8 cellular contexts compared by ENCODE assay signal in the genomic region with DNA sequence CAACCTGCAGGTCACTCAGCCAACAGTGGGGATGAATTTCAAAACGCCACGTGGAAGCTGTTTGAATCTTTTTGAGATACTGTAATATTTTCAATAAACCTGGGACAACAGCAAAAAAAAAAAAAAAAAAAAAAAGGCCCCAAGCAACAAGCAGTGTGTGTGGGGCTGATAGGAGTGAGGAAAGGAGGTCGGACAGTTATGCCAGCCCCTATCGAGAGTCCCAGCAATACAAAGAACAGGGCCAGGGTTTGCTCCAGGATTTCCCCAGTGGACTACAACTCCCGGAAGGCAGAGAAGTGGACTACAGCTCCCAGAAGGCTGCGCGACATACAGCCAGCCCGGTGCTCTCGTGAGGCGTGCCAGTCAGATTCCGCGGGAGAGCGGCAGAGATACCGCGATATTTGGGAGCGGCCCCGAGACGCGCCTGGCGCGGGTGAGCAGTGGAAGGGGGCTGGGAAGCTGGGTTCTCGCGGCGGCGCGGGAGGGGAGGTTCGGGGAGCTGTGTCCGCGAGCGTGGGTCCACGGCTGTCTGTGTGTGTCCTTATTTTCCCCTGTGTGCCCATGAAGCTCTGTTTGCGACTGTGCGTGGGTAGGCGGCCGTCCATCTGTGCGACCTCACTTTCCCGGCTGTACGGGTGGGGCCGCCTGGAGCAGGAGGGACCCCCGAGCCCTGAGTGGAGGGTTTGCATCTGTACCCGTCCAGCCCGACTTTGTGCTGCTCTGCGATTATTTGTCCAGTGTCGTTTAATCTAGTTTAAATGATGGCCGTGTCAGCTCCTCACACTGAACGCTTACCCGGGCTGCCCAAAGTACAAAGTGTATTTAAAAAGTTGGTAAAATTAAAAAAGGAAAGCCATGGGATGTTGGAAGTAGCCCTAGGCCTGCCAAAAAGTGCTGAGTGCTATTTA. TPM values are rescaled to one million over a fixed set of nuclear protein-coding genes. Genes with fewer than 3 reads are reported as not detected.
DNase-seq lines count a peak whose midpoint lies in the region; ATAC-seq and TF ChIP-seq lines count a peak whose summit lies in the region.

A gene with protein sequence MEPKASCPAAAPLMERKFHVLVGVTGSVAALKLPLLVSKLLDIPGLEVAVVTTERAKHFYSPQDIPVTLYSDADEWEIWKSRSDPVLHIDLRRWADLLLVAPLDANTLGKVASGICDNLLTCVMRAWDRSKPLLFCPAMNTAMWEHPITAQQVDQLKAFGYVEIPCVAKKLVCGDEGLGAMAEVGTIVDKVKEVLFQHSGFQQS (plus strand): TSS at position 397 of the 908 bp plus-strand sequence. CDS start 4,729 bp downstream, outside the sequence.

- H3K27ac ChIP-seq in heart right ventricle (peak within 1 kb of the TSS in 9 of 10 donors; percentile 88 to 97 (median 91)), upper lobe of right lung (peak within 1 kb of the TSS; percentile 92)

- in situ Hi-C loops in GM13976 (cut with MboI; ENCODE audit: low sequenced_read_pairs, unreplicated experiment), result loop anchor here (10.0 kb wide), 1 partner anchor 281 kb away; no protein-coding TSS in a partner anchor

- no peaks in the 10 kb centered on the region for H3K27me3 Mint-ChIP-seq in T-helper 1 cell treated with Interleukin-12 subunit alpha and Interleukin-12 subunit beta and Interleukin-4 antibody, amounts not matched to agents 30 μg/mL and 1 μg/mL, for 36 hours (ENCODE audit: low read depth)

- DNase-seq in GM13976 (ENCODE audit: low spot score), result peak; percentile 99
- DNase-seq in NCI-H1694 (lab: John Stamatoyannopoulos, UW), result peak; percentile 90
- DNase-seq in amniotic stem cell (lab: John Stamatoyannopoulos, UW), result peak; percentile 90
- DNase-seq in heart right ventricle, result peak; percentile 97
- peak; percentile 99 for DNase-seq in posterior vena cava (ENCODE audit: low spot score)
- peak; percentile 98 for DNase-seq in upper lobe of right lung

- H3K4me3 ChIP-seq in heart right ventricle (peak within 1 kb of the TSS; percentile 47 to 98 (median 86)), upper lobe of right lung (peak within 1 kb of the TSS; percentile 98)

- H3K4me1 ChIP-seq in heart right ventricle (peaks cover 4 to 29% (median 16%) of the 10 kb centered on the region in 9 donors), upper lobe of right lung (peaks cover 16% of the 10 kb centered on the region)

- peaks cover 2% of the 10 kb centered on the region for H3K36me3 Mint-ChIP-seq in T-helper 1 cell treated with Interleukin-12 subunit alpha and Interleukin-12 subunit beta and Interleukin-4 antibody, amounts not matched to agents 30 μg/mL and 1 μg/mL, for 36 hours (ENCODE audit: low read depth)

- peak; percentile 96 for ATAC-seq in HG02884 (IDR thresholded peaks at IDR 0.05; ENCODE audit: unreplicated experiment)
- ATAC-seq in heart right ventricle, result peak; percentile 97 to 100 (median 99)
- peak; percentile 98 for ATAC-seq in upper lobe of right lung

- TF ChIP-seq CTCF in GM13976 (IDR thresholded peaks at IDR 0.05; ENCODE audit: borderline replicate concordance, control extremely low read depth, extremely low read depth, insufficient read depth, missing control alignments), result no peak
- TF ChIP-seq CTCF in heart right ventricle (IDR thresholded peaks at IDR 0.05), result no peak
- no peak for TF ChIP-seq CTCF in upper lobe of right lung (IDR thresholded peaks at IDR 0.05)

- intact Hi-C loops in heart right ventricle (cut with DNase I), result loop anchor here in 1 of 10 donors (10.0 kb wide), 1 partner anchor 311 kb away; the partner anchor contains the start of gene COMMD4
- intact Hi-C loops in posterior vena cava (cut with DNase I), result no loop called here
- intact Hi-C loops in upper lobe of right lung (cut with DNase I), result no loop called here

- peaks cover 0 to 15% (median 0%) of the 10 kb centered on the region in 9 donors for H3K36me3 ChIP-seq in heart right ventricle
- H3K36me3 ChIP-seq in upper lobe of right lung, result no peaks in the 10 kb centered on the region

- H3K27ac Mint-ChIP-seq in T-helper 1 cell treated with Interleukin-12 subunit alpha and Interleukin-12 subunit beta and Interleukin-4 antibody, amounts not matched to agents 30 μg/mL and 1 μg/mL, for 36 hours, result peak within 1 kb of the TSS; percentile 93

- WGBS in heart right ventricle, 2 donors, result 3% methylated on average over 47 of the region's 47 CpGs

- peak within 1 kb of the TSS; percentile 99 for H3K4me3 Mint-ChIP-seq in T-helper 1 cell treated with Interleukin-12 subunit alpha and Interleukin-12 subunit beta and Interleukin-4 antibody, amounts not matched to agents 30 μg/mL and 1 μg/mL, for 36 hours

- no peaks in the 10 kb centered on the region for H3K9me3 Mint-ChIP-seq in T-helper 1 cell treated with Interleukin-12 subunit alpha and Interleukin-12 subunit beta and Interleukin-4 antibody, amounts not matched to agents 30 μg/mL and 1 μg/mL, for 36 hours

- peaks cover 18% of the 10 kb centered on the region for H3K4me1 Mint-ChIP-seq in T-helper 1 cell treated with Interleukin-12 subunit alpha and Interleukin-12 subunit beta and Interleukin-4 antibody, amounts not matched to agents 30 μg/mL and 1 μg/mL, for 36 hours (ENCODE audit: low read depth)

- H3K9me3 ChIP-seq in heart right ventricle (no peaks in the 10 kb centered on the region), upper lobe of right lung (no peaks in the 10 kb centered on the region)

- H3K27me3 ChIP-seq in heart right ventricle, result no peaks in the 10 kb centered on the region
- H3K27me3 ChIP-seq in upper lobe of right lung, result no peaks in the 10 kb centered on the region

RNA-seq across cellular contexts. Expression of the gene that starts here (rescaled TPM):
- total RNA-seq in heart right ventricle, result 10 to 100 TPM in 1 of 10 donors, 1 to 10 TPM in 9; 3.6 to 11.0 (median 5.8) TPM
- 10 to 100 TPM in 1 of 2 donors, 1 to 10 TPM in 1; 9.9 to 14.6 TPM for polyA plus RNA-seq in heart right ventricle
- 10 to 100 TPM in 1 of 2 donors, 1 to 10 TPM in 1; 9.2 to 11.0 TPM for total RNA-seq in posterior vena cava
- 13.1 TPM for total RNA-seq in upper lobe of right lung

Comparison
In these comparisons a context has a peak if more than half of its experiments do, and no peak if none do; other contexts are left out.
1. Peak in every context shown above with its lines: DNase-seq, ATAC-seq, H3K4me3 ChIP-seq and H3K27ac ChIP-seq.